In genomic region chr21:17442174-17442573, GRCh38 we compare ENCODE assay signal across 11 cellular contexts.
"Had no signal": no experiment of that assay in that cellular context is flagged by ENCODE, and none has a peak within 500 bp of the region (broad histone marks: within the 10 kb centered on the region; RNA-seq: fewer than 3 reads in every experiment).

No MANE protein-coding gene starts in this region.

- H3K36me3 ChIP-seq: brain microvascular endothelial cell, left ventricle myocardium inferior, tibial nerve had no signal

- H3K27me3 ChIP-seq: brain microvascular endothelial cell, tibial nerve had no signal

- H3K4me1 ChIP-seq: left ventricle myocardium inferior had no signal

- ATAC-seq: natural killer cell treated with Interleukin-12 subunit alpha and Interleukin-12 subunit beta and Interleukin-15 and Interleukin-18, amount 100 ng/mL, for 72 hours; T-cell had no signal

- H3K27ac ChIP-seq: brain microvascular endothelial cell, left ventricle myocardium inferior, tibial nerve had no signal

- DNase-seq: activated CD4-positive, CD25-positive, alpha-beta regulatory T cell treated with anti-CD3 and anti-CD28 coated beads, Interleukin-2, amount 50 U/mL, for 72 hours; activated naive CD8-positive, alpha-beta T cell treated with anti-CD3 and anti-CD28 coated beads, Interleukin-2, amount 10 ng/mL, durations not matched to agents 7 days and 5 days; brain microvascular endothelial cell; hippocampal formation; left ventricle myocardium inferior; mesenchymal stem cell; stimulated activated CD4-positive, alpha-beta T cell treated with anti-CD3 and anti-CD28 coated beads, Interleukin-1b, Interleukin-23, amount 100 ng/mL, for 48 hours; T-cell; T-helper 9 cell had no signal

- H3K9me3 ChIP-seq: left ventricle myocardium inferior, tibial nerve had no signal

- H3K4me3 ChIP-seq: left ventricle myocardium inferior, tibial nerve had no signal
